ENCODE assay signal across 20 cellular contexts in genomic region chr3:97680210-97680609, GRCh38.
"Had no signal": no experiment of that assay in that cellular context is flagged by ENCODE, and none has a peak within 500 bp of the region (broad histone marks: within the 10 kb centered on the region; RNA-seq: fewer than 3 reads in every experiment).

No MANE protein-coding gene starts in this region.

- ATAC-seq: heart left ventricle; left lung; lower lobe of right lung; natural killer cell treated with Interleukin-12 subunit alpha and Interleukin-12 subunit beta and Interleukin-15 and Interleukin-18, amount 100 ng/mL, for 72 hours had no signal

- H3K27me3 ChIP-seq: colonic mucosa, heart left ventricle, left lung, neural progenitor cell, ovary, right atrium auricular region, sigmoid colon had no signal

- H2AFZ ChIP-seq: neural progenitor cell had no signal

- H3K4me1 ChIP-seq: colonic mucosa, heart left ventricle, left lung, lower lobe of right lung, neural progenitor cell, right atrium auricular region, sigmoid colon had no signal

- H3K9ac ChIP-seq: neural progenitor cell had no signal

- DNase-seq: colonic mucosa; dermis blood vessel endothelial cell; erythroblast; heart left ventricle; hippocampal formation; left lung; lower lobe of right lung; mesenchymal stem cell; midbrain; nucleus accumbens; ovary; sigmoid colon; stimulated activated CD4-positive, alpha-beta T cell treated with anti-CD3 and anti-CD28 coated beads, Interleukin-2, amount 100 ng/mL, for 24 hours; stimulated activated CD4-positive, alpha-beta T cell treated with anti-CD3 and anti-CD28 coated beads, Interleukin-4, amount 100 ng/mL, for 4 hours; stimulated activated naive CD4-positive, alpha-beta T cell; trophoblast cell had no signal

- H3K9me3 ChIP-seq: colonic mucosa, heart left ventricle, left lung, lower lobe of right lung, ovary, right atrium auricular region, sigmoid colon had no signal

- H3K4me2 ChIP-seq: neural progenitor cell had no signal

- H3K27ac ChIP-seq: colonic mucosa, heart left ventricle, left lung, lower lobe of right lung, neural progenitor cell, ovary, right atrium auricular region, sigmoid colon, skin epidermis had no signal

- H3K4me3 ChIP-seq: colonic mucosa, heart left ventricle, left lung, lower lobe of right lung, neural progenitor cell, ovary, right atrium auricular region, sigmoid colon, skin epidermis had no signal

- H3K36me3 ChIP-seq: colonic mucosa, heart left ventricle, left lung, lower lobe of right lung, neural progenitor cell, ovary, right atrium auricular region, sigmoid colon had no signal
